29 cellular contexts compared by ENCODE assay signal in genomic region chr15:92316586-92317295, GRCh38.
"Had no signal": no experiment of that assay in that cellular context is flagged by ENCODE, and none has a peak within 500 bp of the region (broad histone marks: within the 10 kb centered on the region; RNA-seq: fewer than 3 reads in every experiment).

No MANE protein-coding gene starts in this region.

- DNase-seq: activated CD4-positive, alpha-beta T cell treated with anti-CD3 and anti-CD28 coated beads for 4 hours; activated CD8-positive, alpha-beta memory T cell treated with anti-CD3 and anti-CD28 coated beads, Interleukin-2, amount 50 U/mL, for 48 hours; activated CD8-positive, alpha-beta T cell treated with anti-CD3 and anti-CD28 coated beads, Interleukin-2, amount 10 ng/mL, durations not matched to agents 7 days and 5 days; activated naive CD4-positive, alpha-beta T cell treated with anti-CD3 and anti-CD28 coated beads, Interleukin-2, amount 50 U/mL, for 16 hours; activated naive CD8-positive, alpha-beta T cell treated with anti-CD3 and anti-CD28 coated beads, Interleukin-2, amount 10 ng/mL, durations not matched to agents 7 days and 5 days; activated T-cell treated with anti-CD3 and anti-CD28 coated beads, Interleukin-2, amount 50 U/mL, for 1 hour; adrenal gland; aorta; caudate nucleus; Karpas-422; NCI-H1105 treated with DMSO at 0.1 percent for 48 hours; NCI-H1436 treated with DMSO at 0.1 percent for 48 hours; NCI-H187 treated with DMSO at 0.1 percent for 48 hours; NCI-H2081 treated with DMSO at 0.1 percent for 48 hours; NCI-H2227 treated with DMSO at 0.1 percent for 48 hours; NCI-H446 treated with DMSO at 0.1 percent for 48 hours; NCI-H524 treated with DMSO at 0.1 percent for 48 hours; NCI-H748 treated with DMSO at 0.1 percent for 48 hours; Right ventricle myocardium superior; SW 1271; T1000 had no signal

- H3K27ac ChIP-seq: adrenal gland, breast epithelium, RWPE1, SJSA1, VCaP had no signal

- H3K4me1 ChIP-seq: adrenal gland, breast epithelium, SJSA1 had no signal

- H3K27me3 ChIP-seq: adrenal gland had no signal

- H3K9me3 ChIP-seq: adrenal gland, SJSA1 had no signal

- H3K36me3 ChIP-seq: adrenal gland, breast epithelium, SJSA1 had no signal

- FAIRE-seq: K562 had no signal

- H3K4me3 ChIP-seq: adrenal gland, breast epithelium, K562, SJSA1 had no signal

- ATAC-seq: activated CD4-positive, CD25-positive, alpha-beta regulatory T cell treated with anti-CD3 and anti-CD28 coated beads, Interleukin-2, amount 50 U/mL, for 24 hours; activated CD8-positive, alpha-beta T cell treated with anti-CD3 and anti-CD28 coated beads, Interleukin-2, amount 10 ng/mL, durations not matched to agents 7 days and 5 days; K562; Panc1; SK-N-SH treated with all-trans-retinoic acid at 6 μM for 48 hours had no signal
